Comparison of ENCODE assay signal across 20 cellular contexts in genomic region chr20:17666491-17666890, GRCh38. TPM values are rescaled to one million over a fixed set of nuclear protein-coding genes. Genes with fewer than 3 reads are reported as not detected.
DNase-seq lines count a peak whose midpoint lies in the region; ATAC-seq and TF ChIP-seq lines count a peak whose summit lies in the region.
"Had no signal": no experiment of that assay in that cellular context is flagged by ENCODE, and none has a peak within 500 bp of the region (broad histone marks: within the 10 kb centered on the region; RNA-seq: fewer than 3 reads in every experiment).

No MANE protein-coding gene starts in this region.

- H3K4me3 ChIP-seq in Loucy (ENCODE audit: low read length, poor library complexity, severe bottlenecking) (peak overlapping the region; percentile 54), right cardiac atrium (ENCODE audit: low read length) (no peak overlapping the region), thoracic aorta (no peak overlapping the region), esophagus squamous epithelium (no peak overlapping the region)
- H3K4me3 ChIP-seq: ovary, skin epidermis, testis had no signal

- no peaks in the 10 kb centered on the region for H3K9me2 ChIP-seq in Loucy (replicated peaks; ENCODE audit: low read depth, low read length)

- H3K9me3 ChIP-seq in Loucy (ENCODE audit: insufficient read depth, low read depth, low read length) (no peaks in the 10 kb centered on the region), right cardiac atrium (ENCODE audit: control insufficient read depth, low read length) (no peaks in the 10 kb centered on the region), thoracic aorta (no peaks in the 10 kb centered on the region), esophagus squamous epithelium (no peaks in the 10 kb centered on the region)
- H3K9me3 ChIP-seq: ovary, testis had no signal

- TF ChIP-seq POLR2A in esophagus squamous epithelium (IDR thresholded peaks at IDR 0.05), result no peak

- peak overlapping the region; percentile 76 for H3K4me2 ChIP-seq in Loucy (ENCODE audit: low read depth, low read length, poor library complexity, severe bottlenecking)

- intact Hi-C loops in right cardiac atrium (cut with DNase I), result no loop called here
- intact Hi-C loops in esophagus squamous epithelium (cut with DNase I), result no loop called here

- H3K9ac ChIP-seq in Loucy (ENCODE audit: low read depth, low read length, poor library complexity, severe bottlenecking), result no peak overlapping the region

- peak; percentile 74 for DNase-seq in dedifferentiated amniotic fluid mesenchymal stem cell (ENCODE audit: extremely low spot score)
- DNase-seq in right cardiac atrium, result peak in 1 of 3 donors; percentile 11
- no peak for DNase-seq in thoracic aorta (ENCODE audit: low spot score)
- DNase-seq in esophagus squamous epithelium (lab: John Stamatoyannopoulos, UW), result no peak
- no peak for DNase-seq in NCI-H1436 treated with DMSO at 0.1 percent for 48 hours (lab: John Stamatoyannopoulos, UW)
- DNase-seq in cortex of kidney (lab: John Stamatoyannopoulos, UW), result no peak
- DNase-seq: activated CD4-positive, CD25-positive, alpha-beta regulatory T cell; DMS153; MM.1S; NCI-H1930; ovary; stimulated activated CD4-positive, alpha-beta T cell treated with anti-CD3 and anti-CD28 coated beads, Interleukin-4, amount 100 ng/mL, for 4 hours; stimulated activated CD8-positive, alpha-beta memory T cell treated with anti-CD3 and anti-CD28 coated beads, Interleukin-4, amount 100 ng/mL, for 48 hours; testis had no signal

- no peak overlapping the region for H3K27ac ChIP-seq in right cardiac atrium (ENCODE audit: low read length)
- H3K27ac ChIP-seq in thoracic aorta, result peak overlapping the region in 1 of 2 donors; percentile 32
- H3K27ac ChIP-seq in esophagus squamous epithelium, result no peak overlapping the region
- H3K27ac ChIP-seq: C4-2B, ovary, testis had no signal

- H3K4me1 ChIP-seq in Loucy (ENCODE audit: insufficient read depth, low read length, poor library complexity, severe bottlenecking), result peaks cover 90% of the 10 kb centered on the region
- H3K4me1 ChIP-seq in right cardiac atrium (ENCODE audit: control insufficient read depth, insufficient read depth, low read length), result peaks cover 8% of the 10 kb centered on the region
- peaks cover 20 to 46% of the 10 kb centered on the region in 2 donors for H3K4me1 ChIP-seq in thoracic aorta (ENCODE audit: control insufficient read depth in 1 of 2, low read depth in 2 of 2)
- peaks cover 0 to 50% (median 6%) of the 10 kb centered on the region in 3 donors for H3K4me1 ChIP-seq in esophagus squamous epithelium
- H3K4me1 ChIP-seq: testis had no signal

- WGBS in right cardiac atrium, result 53% methylated on average over 2 of the region's 2 CpGs
- WGBS in esophagus squamous epithelium, 2 donors, result 68 to 91% methylated on average over 2 of the region's 2 CpGs

- ATAC-seq in right cardiac atrium, result peak; percentile 60 to 70
- peak; percentile 85 for ATAC-seq in thoracic aorta (ENCODE audit: insufficient number of reproducible peaks, low FRiP score, low read depth)

- TF ChIP-seq CTCF in Loucy (conservative IDR thresholded peaks at IDR 0.05; ENCODE audit: low read length) (no peak), thoracic aorta (IDR thresholded peaks at IDR 0.05) (no peak), esophagus squamous epithelium (IDR thresholded peaks at IDR 0.05) (no peak)

- peaks cover 79% of the 10 kb centered on the region for H3K79me2 ChIP-seq in Loucy (ENCODE audit: insufficient read depth, low read length)

- H3K27me3 ChIP-seq in Loucy (ENCODE audit: insufficient read depth, low read length, poor library complexity, severe bottlenecking), result no peaks in the 10 kb centered on the region
- no peaks in the 10 kb centered on the region for H3K27me3 ChIP-seq in right cardiac atrium (ENCODE audit: control insufficient read depth, insufficient read depth)
- no peaks in the 10 kb centered on the region for H3K27me3 ChIP-seq in thoracic aorta (replicated peaks; ENCODE audit: insufficient read depth)
- no peaks in the 10 kb centered on the region for H3K27me3 ChIP-seq in esophagus squamous epithelium
- H3K27me3 ChIP-seq: ovary, testis had no signal

- peaks cover 12% of the 10 kb centered on the region for H4K20me1 ChIP-seq in Loucy (ENCODE audit: insufficient read depth, low read length, poor library complexity, severe bottlenecking)

- H3F3A ChIP-seq in Loucy (ENCODE audit: low read depth), result peaks cover 15% of the 10 kb centered on the region

- no peaks in the 10 kb centered on the region for H3K36me3 ChIP-seq in Loucy (ENCODE audit: insufficient read depth, low read length)
- no peaks in the 10 kb centered on the region for H3K36me3 ChIP-seq in thoracic aorta
- peaks cover 0 to 24% (median 0%) of the 10 kb centered on the region in 3 donors for H3K36me3 ChIP-seq in esophagus squamous epithelium
- H3K36me3 ChIP-seq: ovary had no signal

- no peak overlapping the region for H2AFZ ChIP-seq in Loucy (ENCODE audit: low read length)

RNA-seq across cellular contexts. Expression of gene RRBP1, which starts 15.6 kb away (rescaled TPM):
- total RNA-seq in right cardiac atrium (100 to 1,000 TPM in 1 of 4 donors, 10 to 100 TPM in 3; 49.8 to 120 (median 57.1) TPM), thoracic aorta (100 to 1,000 TPM; 113 to 163 TPM), esophagus squamous epithelium (100 to 1,000 TPM in 1 of 4 donors, 10 to 100 TPM in 3; 61.4 to 128 (median 72.7) TPM)
- polyA plus RNA-seq in right cardiac atrium, result 38.2 TPM

RNA-seq across cellular contexts. Expression of gene BANF2, which starts 33.3 kb away (rescaled TPM):
- not detected for total RNA-seq in right cardiac atrium
- polyA plus RNA-seq in right cardiac atrium, result not detected
- total RNA-seq in thoracic aorta, result not detected
- total RNA-seq in esophagus squamous epithelium, result not detected
- total RNA-seq: dermis microvascular lymphatic vessel endothelial cell, NCI-H460, ovary had no signal
- polyA plus RNA-seq: esophagus, ovary had no signal
